ENCODE assay signal across 1 cellular context in the genomic region with DNA sequence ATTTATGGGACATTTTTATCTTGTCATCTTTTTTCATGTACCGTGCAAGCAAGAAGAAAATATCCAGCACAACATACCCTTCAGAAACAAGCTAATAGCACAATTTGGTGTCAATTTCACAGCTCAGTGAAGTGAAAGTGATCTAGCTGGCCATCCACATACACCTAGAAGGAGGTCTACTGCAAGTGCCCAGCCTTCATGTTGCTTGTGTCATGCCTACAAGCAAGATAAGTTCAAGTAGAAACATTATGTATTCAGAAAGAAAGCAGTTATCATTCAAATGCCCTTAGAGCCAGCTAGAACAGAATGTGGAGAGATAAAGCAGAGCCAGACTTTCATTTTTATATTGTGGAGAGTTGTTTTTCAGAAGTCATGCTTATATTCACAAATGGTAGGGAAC.
TF ChIP-seq lines count a peak whose summit lies in the region.

No MANE protein-coding gene starts in this region.

TF ChIP-seq in IMR-90, 13 proteins besides CTCF, POLR2A, EP300 and RAD21:
- no peak for TF ChIP-seq ELK1 (IDR thresholded peaks at IDR 0.05; ENCODE audit: borderline replicate concordance, low read depth, low read length)
- TF ChIP-seq, protein P1, sequence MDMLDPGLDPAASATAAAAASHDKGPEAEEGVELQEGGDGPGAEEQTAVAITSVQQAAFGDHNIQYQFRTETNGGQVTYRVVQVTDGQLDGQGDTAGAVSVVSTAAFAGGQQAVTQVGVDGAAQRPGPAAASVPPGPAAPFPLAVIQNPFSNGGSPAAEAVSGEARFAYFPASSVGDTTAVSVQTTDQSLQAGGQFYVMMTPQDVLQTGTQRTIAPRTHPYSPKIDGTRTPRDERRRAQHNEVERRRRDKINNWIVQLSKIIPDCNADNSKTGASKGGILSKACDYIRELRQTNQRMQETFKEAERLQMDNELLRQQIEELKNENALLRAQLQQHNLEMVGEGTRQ (IDR thresholded peaks at IDR 0.05; ENCODE audit: low read depth, low read length), result no peak
- TF ChIP-seq CEBPB (IDR thresholded peaks at IDR 0.05; ENCODE audit: low read depth, low read length), result no peak
